20 cellular contexts compared by ENCODE assay signal in the genomic region with DNA sequence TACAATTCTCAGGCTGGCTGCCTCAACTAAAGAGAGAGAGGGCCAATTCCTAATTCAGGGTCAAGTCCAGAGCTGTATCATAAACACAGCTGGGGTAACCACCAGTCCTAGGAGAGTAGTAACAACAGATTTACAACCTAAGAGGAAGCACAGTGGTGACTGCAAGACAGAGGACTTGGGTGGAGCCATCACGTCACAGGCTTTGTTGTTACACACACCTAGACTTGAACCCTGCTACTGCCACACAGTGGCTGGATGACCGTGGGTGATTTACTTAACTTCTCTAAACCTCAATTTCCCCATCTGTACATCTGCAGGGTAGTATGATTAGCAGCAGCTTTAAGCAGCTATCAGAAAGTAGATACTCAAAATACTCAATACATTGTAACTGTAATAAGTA.
A peak's percentile ranks its signal among the peaks of the same experiment; 100 is the strongest.
DNase-seq lines count a peak whose midpoint lies in the region; ATAC-seq, FAIRE-seq and TF ChIP-seq lines count a peak whose summit lies in the region.
"Had no signal": no experiment of that assay in that cellular context is flagged by ENCODE, and none has a peak within 500 bp of the region (broad histone marks: within the 10 kb centered on the region; RNA-seq: fewer than 3 reads in every experiment).

No MANE protein-coding gene starts in this region.

- H3K4me2 ChIP-seq in HepG2 (ENCODE audit: low read depth, low read length) (no peak overlapping the region), OCI-LY7 (ENCODE audit: low read length) (no peak overlapping the region), K562 (ENCODE audit: insufficient read depth, low read length) (no peak overlapping the region)
- H3K4me2 ChIP-seq: BLaER1 treated with 17β-estradiol and CSF1 and Interleukin-3, amounts not matched to agents 10 nM and 100 nM; GM23338; SK-N-SH had no signal

- in situ Hi-C loops in HepG2 (cut with HindIII; ENCODE audit: extremely low pct_ligation_motif_present, low pct_unique_long_range_greater_than_20kb) = no loop called here
- in situ Hi-C loops in K562 (cut with MboI) = no loop called here
- in situ Hi-C loops in transverse colon (cut with MboI; ENCODE audit: low pct_ligation_motif_present in 1 of 4, low pct_unique_long_range_greater_than_20kb in 1 of 4, low sequenced_read_pairs in 3 of 4) = no loop called here

- no peak overlapping the region for H2AFZ ChIP-seq in HepG2 (ENCODE audit: low read length)
- H2AFZ ChIP-seq in OCI-LY7 (ENCODE audit: low read length) = no peak overlapping the region
- H2AFZ ChIP-seq in K562 (ENCODE audit: low read depth, low read length) = no peak overlapping the region
- H2AFZ ChIP-seq: GM23338 had no signal

- whole genome bisulfite sequencing in HepG2 (ENCODE audit: low lambda C conversion rate) = 90% methylated on average over 2 of the region's 2 CpGs
- 68% methylated on average over 2 of the region's 2 CpGs for WGBS in right lobe of liver (ENCODE audit: insufficient coverage, low coverage, low lambda C conversion rate, missing lambda C conversion rate)
- 0% methylated on average over 2 of the region's 2 CpGs for WGBS in K562 (ENCODE audit: insufficient coverage, low coverage, missing lambda C conversion rate)
- 56% methylated on average over 2 of the region's 2 CpGs; no CpG with 5 or more reads in 1 of the 2 donors for WGBS in transverse colon (ENCODE audit: low coverage in 1 of 2), 2 donors

- H3K27ac ChIP-seq in HepG2 (ENCODE audit: extremely low read length, insufficient read depth, low read length) (no peak overlapping the region), right lobe of liver (no peak overlapping the region), OCI-LY7 (ENCODE audit: low read depth, low read length, poor library complexity, severe bottlenecking) (no peak overlapping the region), K562 (ENCODE audit: extremely low read depth, low read depth, low read length) (no peak overlapping the region), transverse colon (no peak overlapping the region)
- H3K27ac ChIP-seq: 22Rv1; BLaER1 treated with 17β-estradiol and CSF1 and Interleukin-3, amounts not matched to agents 10 nM and 100 nM had no signal

- TF ChIP-seq EP300 in HepG2 (IDR thresholded peaks at IDR 0.05; ENCODE audit: low read depth in 2 of 2, low read length in 2 of 2) (no peak), HepG2 (CRISPR knock-in tag; IDR thresholded peaks at IDR 0.05; ENCODE audit: borderline replicate concordance) (no peak), K562 (IDR thresholded peaks at IDR 0.05; ENCODE audit: low read length) (no peak), transverse colon (IDR thresholded peaks at IDR 0.05; ENCODE audit: low read depth) (no peak)

- DNase-seq in HepG2 (ENCODE audit: low spot score) = no peak
- no peak for DNase-seq in right lobe of liver
- no peak for DNase-seq in OCI-LY7 (ENCODE audit: low spot score)
- DNase-seq in K562 (ENCODE audit: extremely low read depth in 1 of 4, low spot score in 3 of 4) = peak in 1 of 4 experiments; percentile 6
- peak; percentile 41 for DNase-seq in transverse colon
- DNase-seq in RKO (ENCODE audit: low spot score) = no peak
- DNase-seq in Ammon's horn (ENCODE audit: low spot score) = no peak
- DNase-seq: ACHN; CD8-positive, alpha-beta T cell; HCEC 1CT; NCI-H1694; NCI-H2081; NCI-H2171; NCI-H526 treated with DMSO at 0.1 percent for 48 hours; SIG-M5; SK-N-SH had no signal

- POLR2A ChIA-PET in HepG2 (lab: Yijun Ruan, JAX) = no interaction called here
- POLR2A ChIA-PET in OCI-LY7 (lab: Charles Lee) = no interaction called here
- POLR2A ChIA-PET in K562 (lab: Yijun Ruan, JAX) = no interaction called here

- BruUV-seq in HepG2 (replicated peaks; lab: Mats Ljungman, UMichigan) (no TSS peak), OCI-LY7 (replicated peaks; lab: Mats Ljungman, UMichigan) (no TSS peak), K562 (replicated peaks; lab: Mats Ljungman, UMichigan) (no TSS peak)

- TF ChIP-seq CTCF in HepG2 (CRISPR knock-in tag; IDR thresholded peaks at IDR 0.05) (0 out of 2 replicates have a peak, but pooled peaks have one; percentile 5), right lobe of liver (IDR thresholded peaks at IDR 0.05) (no peak), OCI-LY7 (conservative IDR thresholded peaks at IDR 0.05; ENCODE audit: low read length) (0 out of 2 replicates have a peak, but pooled peaks have one; percentile 20), K562 (IDR thresholded peaks at IDR 0.05 in 2 of 3, conservative IDR thresholded peaks at IDR 0.05 in 1 of 3; ENCODE audit: insufficient read depth in 2 of 3, low read depth in 1 of 3, low read length in 3 of 3) (peak in 2 of 3 experiments; percentile 3 to 4; a peak in 1 of 6 replicates), transverse colon (IDR thresholded peaks at IDR 0.05) (no peak)

- H3K9me1 ChIP-seq in K562 (ENCODE audit: control insufficient read depth, insufficient read depth, low read length) = no peaks in the 10 kb centered on the region

- TF ChIP-seq RAD21 in HepG2 (CRISPR knock-in tag; IDR thresholded peaks at IDR 0.05) = no peak
- TF ChIP-seq RAD21 in K562 (CRISPR knock-in tag; conservative IDR thresholded peaks at IDR 0.05 in 1 of 2, IDR thresholded peaks at IDR 0.05 in 1 of 2) = no peak

- no peak overlapping the region for H3K9ac ChIP-seq in HepG2 (ENCODE audit: insufficient read depth, low read depth, low read length)
- no peak overlapping the region for H3K9ac ChIP-seq in K562 (ENCODE audit: insufficient read depth in 1 of 2, low read depth in 2 of 2, low read length in 2 of 2)
- H3K9ac ChIP-seq: BLaER1 treated with 17β-estradiol and CSF1 and Interleukin-3, amounts not matched to agents 10 nM and 100 nM; SK-N-SH had no signal

- H3K9me3 ChIP-seq in HepG2 (ENCODE audit: low read length) (no peaks in the 10 kb centered on the region), right lobe of liver (no peaks in the 10 kb centered on the region), OCI-LY7 (ENCODE audit: low read length) (no peaks in the 10 kb centered on the region), K562 (replicated peaks; ENCODE audit: control insufficient read depth, insufficient read depth, low read depth, low read length) (no peaks in the 10 kb centered on the region), transverse colon (no peaks in the 10 kb centered on the region)
- H3K9me3 ChIP-seq: BLaER1 treated with 17β-estradiol and CSF1 and Interleukin-3, amounts not matched to agents 10 nM and 100 nM; SK-N-SH had no signal

- no peaks in the 10 kb centered on the region for H3K9me2 ChIP-seq in OCI-LY7 (ENCODE audit: insufficient read depth, low read length)
- H3K9me2 ChIP-seq: SK-N-SH had no signal

- no peaks in the 10 kb centered on the region for H3K36me3 ChIP-seq in HepG2 (replicated peaks in 1 of 2; ENCODE audit: control insufficient read depth in 1 of 2, insufficient read depth in 2 of 2, low read length in 2 of 2)
- H3K36me3 ChIP-seq in right lobe of liver = no peaks in the 10 kb centered on the region
- no peaks in the 10 kb centered on the region for H3K36me3 ChIP-seq in OCI-LY7 (ENCODE audit: insufficient read depth, low read length)
- H3K36me3 ChIP-seq in K562 (ENCODE audit: control insufficient read depth, insufficient read depth, low read length) = no peaks in the 10 kb centered on the region
- H3K36me3 ChIP-seq in transverse colon = no peaks in the 10 kb centered on the region

- H3K4me3 ChIP-seq in HepG2 (replicated peaks in 1 of 3; ENCODE audit: insufficient read depth in 1 of 3, low read depth in 2 of 3, low read length in 3 of 3) = no peak overlapping the region
- H3K4me3 ChIP-seq in right lobe of liver = no peak overlapping the region
- H3K4me3 ChIP-seq in OCI-LY7 (ENCODE audit: low read depth, low read length, poor library complexity, severe bottlenecking) = no peak overlapping the region
- no peak overlapping the region for H3K4me3 ChIP-seq in K562
- H3K4me3 ChIP-seq in transverse colon = no peak overlapping the region
- H3K4me3 ChIP-seq: BLaER1 treated with 17β-estradiol and CSF1 and Interleukin-3, amounts not matched to agents 10 nM and 100 nM; GM23338 had no signal

- TF ChIP-seq POLR2A in HepG2 (IDR thresholded peaks at IDR 0.05; ENCODE audit: insufficient read depth in 1 of 2, low read depth in 2 of 2, low read length in 2 of 2) (no peak), right lobe of liver (IDR thresholded peaks at IDR 0.05) (no peak), K562 (conservative IDR thresholded peaks at IDR 0.05) (no peak), transverse colon (IDR thresholded peaks at IDR 0.05) (no peak)

- peaks cover 55% of the 10 kb centered on the region for H3K4me1 ChIP-seq in HepG2 (ENCODE audit: insufficient read depth, low read length)
- peaks cover 0 to 28% (median 9%) of the 10 kb centered on the region in 4 donors for H3K4me1 ChIP-seq in right lobe of liver
- H3K4me1 ChIP-seq in OCI-LY7 (ENCODE audit: insufficient read depth, low read length, poor library complexity, severe bottlenecking) = no peaks in the 10 kb centered on the region
- no peaks in the 10 kb centered on the region for H3K4me1 ChIP-seq in K562 (replicated peaks in 1 of 2; ENCODE audit: control insufficient read depth in 2 of 2, insufficient read depth in 2 of 2, low read length in 2 of 2)
- peaks cover 0 to 16% (median 4%) of the 10 kb centered on the region in 4 donors for H3K4me1 ChIP-seq in transverse colon

- intact Hi-C loops in HepG2 (cut with micrococcal nuclease; ENCODE audit: unreplicated experiment) = no loop called here
- intact Hi-C loops in right lobe of liver (cut with DNase I) = no loop called here
- intact Hi-C loops in OCI-LY7 (cut with micrococcal nuclease; ENCODE audit: unreplicated experiment) = no loop called here
- intact Hi-C loops in K562 (cut with micrococcal nuclease) = no loop called here
- intact Hi-C loops in transverse colon (cut with DNase I; ENCODE audit: low total_unique reads) = no loop called here

- ATAC-seq in HepG2 (no peak), right lobe of liver (no peak), K562 (no peak), HG02798 (IDR thresholded peaks at IDR 0.05; ENCODE audit: poor library complexity, unreplicated experiment) (no peak)
- ATAC-seq: CD8-positive, alpha-beta T cell; GM23338 had no signal

- FAIRE-seq in HepG2 (lab: Jason Lieb, UNC) (no peak), K562 (lab: Jason Lieb, UNC) (no peak)

- CTCF ChIA-PET in HepG2 (lab: Yijun Ruan, JAX; ENCODE audit: low intra/inter-chr PET ratio, low total read pairs) = no interaction called here
- CTCF ChIA-PET in OCI-LY7 (lab: Charles Lee; ENCODE audit: unreplicated experiment) = no interaction called here
- CTCF ChIA-PET in K562 (lab: Yijun Ruan, JAX; ENCODE audit: low intra/inter-chr PET ratio) = no interaction called here

- H3K79me2 ChIP-seq in HepG2 (ENCODE audit: insufficient read depth, low read length) (no peaks in the 10 kb centered on the region), OCI-LY7 (ENCODE audit: insufficient read depth, low read depth, low read length) (no peaks in the 10 kb centered on the region), K562 (ENCODE audit: control insufficient read depth, insufficient read depth, low read length) (no peaks in the 10 kb centered on the region)

- H4K20me1 ChIP-seq in HepG2 (ENCODE audit: insufficient read depth, low read length) = no peaks in the 10 kb centered on the region
- no peaks in the 10 kb centered on the region for H4K20me1 ChIP-seq in OCI-LY7 (ENCODE audit: insufficient read depth, low read length)
- H4K20me1 ChIP-seq in K562 (replicated peaks; ENCODE audit: control insufficient read depth, insufficient read depth, low read length) = no peaks in the 10 kb centered on the region
- H4K20me1 ChIP-seq: BLaER1 treated with 17β-estradiol and CSF1 and Interleukin-3, amounts not matched to agents 10 nM and 100 nM had no signal

- H3K27me3 ChIP-seq in HepG2 (ENCODE audit: control insufficient read depth in 1 of 2, insufficient read depth in 2 of 2, low read length in 2 of 2) = no peaks in the 10 kb centered on the region
- H3K27me3 ChIP-seq in right lobe of liver = no peaks in the 10 kb centered on the region
- no peaks in the 10 kb centered on the region; a peak in 1 of 5 replicates for H3K27me3 ChIP-seq in K562 (ENCODE audit: control insufficient read depth in 2 of 2, insufficient read depth in 2 of 2, low read length in 2 of 2)
- no peaks in the 10 kb centered on the region for H3K27me3 ChIP-seq in transverse colon
- H3K27me3 ChIP-seq: BLaER1 treated with 17β-estradiol and CSF1 and Interleukin-3, amounts not matched to agents 10 nM and 100 nM had no signal

Comparison
In these comparisons a context has a peak if more than half of its experiments do, and no peak if none do; other contexts are left out.
1. CTCF ChIP-seq: peak in HepG2 (single experiment), OCI-LY7 (single experiment) and K562 (2 of 3); none in right lobe of liver (0 of 4) and transverse colon (0 of 5).